Comparison of ENCODE assay signal across 8 cellular contexts in the genomic region with DNA sequence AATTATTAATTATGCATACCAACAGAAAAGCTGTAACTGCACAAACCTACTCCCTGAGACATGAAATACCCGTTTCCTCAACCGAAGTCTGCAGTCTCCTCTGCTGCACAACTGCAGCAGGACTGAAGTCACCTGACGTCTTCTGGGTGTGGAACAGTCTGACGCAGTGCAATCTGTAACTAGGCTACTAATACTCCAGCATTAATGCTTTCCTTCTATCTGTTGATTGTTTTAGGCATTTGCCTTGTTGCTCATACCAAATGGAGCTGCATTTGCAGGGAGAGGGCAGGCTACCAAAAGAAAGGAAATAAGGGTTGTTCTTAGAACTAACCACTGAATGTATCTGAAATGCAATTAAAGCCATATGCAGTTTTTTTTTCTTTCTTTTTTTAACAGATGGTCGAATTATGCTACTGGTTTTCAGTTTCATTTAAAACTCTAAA. TPM values are rescaled to one million over a fixed set of nuclear protein-coding genes. Genes with fewer than 3 reads are reported as not detected.
DNase-seq lines count a peak whose midpoint lies in the region; ATAC-seq and TF ChIP-seq lines count a peak whose summit lies in the region.

No MANE protein-coding gene starts in this region.

- no peaks in the 10 kb centered on the region for H3K27me3 Mint-ChIP-seq in activated T-cell treated with anti-CD3 and anti-CD28 coated beads, Interleukin-2, amount 50 U/mL, for 24 hours
- H3K27me3 Mint-ChIP-seq in osteocyte (ENCODE audit: unreplicated experiment): no peaks in the 10 kb centered on the region

- peak overlapping the region; percentile 80 for H3K27ac Mint-ChIP-seq in activated T-cell treated with anti-CD3 and anti-CD28 coated beads, Interleukin-2, amount 50 U/mL, for 24 hours
- H3K27ac Mint-ChIP-seq in osteocyte (ENCODE audit: unreplicated experiment): peak overlapping the region; percentile 80

- H3K4me3 ChIP-seq in fibroblast of the aortic adventitia (ENCODE audit: low read depth, low read length): peak overlapping the region; percentile 50

- peaks cover 71% of the 10 kb centered on the region for H3K4me1 Mint-ChIP-seq in activated T-cell treated with anti-CD3 and anti-CD28 coated beads, Interleukin-2, amount 50 U/mL, for 24 hours (ENCODE audit: low read depth)
- peaks cover 96% of the 10 kb centered on the region for H3K4me1 Mint-ChIP-seq in osteocyte (ENCODE audit: unreplicated experiment)

- no peaks in the 10 kb centered on the region for H3K9me3 Mint-ChIP-seq in activated T-cell treated with anti-CD3 and anti-CD28 coated beads, Interleukin-2, amount 50 U/mL, for 24 hours
- no peaks in the 10 kb centered on the region for H3K9me3 Mint-ChIP-seq in osteocyte (ENCODE audit: unreplicated experiment)

- ATAC-seq in Right ventricle myocardium inferior (peak; percentile 85), HG02798 (IDR thresholded peaks at IDR 0.05; ENCODE audit: poor library complexity, unreplicated experiment) (peak; percentile 95)

- TF ChIP-seq CTCF in fibroblast of the aortic adventitia (IDR thresholded peaks at IDR 0.05; ENCODE audit: insufficient read depth, low read length) (no peak), osteocyte (IDR thresholded peaks at IDR 0.05) (no peak)

- H3K36me3 Mint-ChIP-seq in activated T-cell treated with anti-CD3 and anti-CD28 coated beads, Interleukin-2, amount 50 U/mL, for 24 hours (ENCODE audit: low read depth): no peaks in the 10 kb centered on the region
- peaks cover 6% of the 10 kb centered on the region for H3K36me3 Mint-ChIP-seq in osteocyte (ENCODE audit: unreplicated experiment)

- H3K4me3 Mint-ChIP-seq in activated T-cell treated with anti-CD3 and anti-CD28 coated beads, Interleukin-2, amount 50 U/mL, for 24 hours: peak overlapping the region; percentile 76
- peak overlapping the region; percentile 69 for H3K4me3 Mint-ChIP-seq in osteocyte (ENCODE audit: unreplicated experiment)

- no peak for DNase-seq in Right ventricle myocardium inferior (ENCODE audit: missing footprints)
- no peak for DNase-seq in cardiac septum (ENCODE audit: low spot score)
- peak; percentile 38 for DNase-seq in NCI-H460 (ENCODE audit: extremely low read depth, low read depth)
- peak; percentile 35 for DNase-seq in activated T-cell treated with anti-CD3 and anti-CD28 coated beads, Interleukin-2, amount 50 U/mL, for 24 hours
- DNase-seq in fibroblast of the aortic adventitia (ENCODE audit: low read depth): peak; percentile 64
- no peak for DNase-seq in osteocyte (ENCODE audit: extremely low spot score, unreplicated experiment)
- no peak for DNase-seq in cortex of kidney (lab: John Stamatoyannopoulos, UW)

- intact Hi-C loops in Right ventricle myocardium inferior (cut with DNase I) (no loop called here), cardiac septum (cut with DNase I) (no loop called here)

RNA-seq across cellular contexts. Expression of gene RTN4, which starts 40.1 kb away (rescaled TPM):
- total RNA-seq in Right ventricle myocardium inferior (78.4 TPM), cardiac septum (174 TPM), fibroblast of the aortic adventitia (ENCODE audit: low replicate concordance) (357 and 1,117 TPM in 2 replicates), osteocyte (532 and 603 TPM in 2 replicates)
- 302 and 305 TPM in 2 replicates for total RNA-seq in NCI-H460 (2014; rRNA removed; shearing (Covaris generic))
- polyA plus RNA-seq in NCI-H460 (2014; cell fraction: nucleus; rRNA removed): 243 and 252 TPM in 2 replicates

Comparison
In these comparisons a context has a peak if more than half of its experiments do, and no peak if none do; other contexts are left out.
1. DNase-seq: peak in NCI-H460 (single experiment), activated T-cell treated with anti-CD3 and anti-CD28 coated beads, Interleukin-2, amount 50 U/mL, for 24 hours (single experiment) and fibroblast of the aortic adventitia (single experiment); none in Right ventricle myocardium inferior (single experiment), cardiac septum (single experiment), osteocyte (single experiment) and cortex of kidney (single experiment).